ENCODE assay signal across 1 cellular context in the genomic region with DNA sequence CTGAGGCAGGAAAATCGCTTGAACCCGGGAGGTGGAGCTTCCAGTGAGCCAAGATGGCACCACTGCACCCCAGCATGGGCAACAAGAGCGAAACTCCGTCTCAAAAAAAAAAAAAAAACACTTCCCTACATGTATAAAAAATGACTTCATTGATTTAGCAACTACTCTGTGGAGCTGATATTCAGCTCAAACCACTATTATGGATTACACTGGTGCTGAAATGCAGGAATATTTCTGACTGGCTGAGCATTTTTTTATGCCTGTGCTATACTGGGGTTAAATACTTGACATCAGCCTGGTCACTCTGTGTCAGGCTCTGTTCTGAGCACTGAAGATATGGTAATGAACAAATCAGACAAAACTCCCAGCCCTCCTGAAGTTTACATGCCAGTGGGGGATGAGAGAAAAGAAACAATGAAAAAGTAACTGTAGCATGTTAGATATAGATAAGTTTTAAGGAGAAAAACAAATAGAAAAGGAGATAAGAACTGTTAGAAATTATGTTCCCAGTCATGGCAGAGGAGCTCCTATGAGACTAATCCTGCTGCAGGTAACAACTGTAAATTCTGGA.
TF ChIP-seq lines count a peak whose summit lies in the region.

No MANE protein-coding gene starts in this region.

TF ChIP-seq in GM23338, 12 proteins besides CTCF, POLR2A, EP300 and RAD21 (continued from another document):
- TF ChIP-seq, protein P1, sequence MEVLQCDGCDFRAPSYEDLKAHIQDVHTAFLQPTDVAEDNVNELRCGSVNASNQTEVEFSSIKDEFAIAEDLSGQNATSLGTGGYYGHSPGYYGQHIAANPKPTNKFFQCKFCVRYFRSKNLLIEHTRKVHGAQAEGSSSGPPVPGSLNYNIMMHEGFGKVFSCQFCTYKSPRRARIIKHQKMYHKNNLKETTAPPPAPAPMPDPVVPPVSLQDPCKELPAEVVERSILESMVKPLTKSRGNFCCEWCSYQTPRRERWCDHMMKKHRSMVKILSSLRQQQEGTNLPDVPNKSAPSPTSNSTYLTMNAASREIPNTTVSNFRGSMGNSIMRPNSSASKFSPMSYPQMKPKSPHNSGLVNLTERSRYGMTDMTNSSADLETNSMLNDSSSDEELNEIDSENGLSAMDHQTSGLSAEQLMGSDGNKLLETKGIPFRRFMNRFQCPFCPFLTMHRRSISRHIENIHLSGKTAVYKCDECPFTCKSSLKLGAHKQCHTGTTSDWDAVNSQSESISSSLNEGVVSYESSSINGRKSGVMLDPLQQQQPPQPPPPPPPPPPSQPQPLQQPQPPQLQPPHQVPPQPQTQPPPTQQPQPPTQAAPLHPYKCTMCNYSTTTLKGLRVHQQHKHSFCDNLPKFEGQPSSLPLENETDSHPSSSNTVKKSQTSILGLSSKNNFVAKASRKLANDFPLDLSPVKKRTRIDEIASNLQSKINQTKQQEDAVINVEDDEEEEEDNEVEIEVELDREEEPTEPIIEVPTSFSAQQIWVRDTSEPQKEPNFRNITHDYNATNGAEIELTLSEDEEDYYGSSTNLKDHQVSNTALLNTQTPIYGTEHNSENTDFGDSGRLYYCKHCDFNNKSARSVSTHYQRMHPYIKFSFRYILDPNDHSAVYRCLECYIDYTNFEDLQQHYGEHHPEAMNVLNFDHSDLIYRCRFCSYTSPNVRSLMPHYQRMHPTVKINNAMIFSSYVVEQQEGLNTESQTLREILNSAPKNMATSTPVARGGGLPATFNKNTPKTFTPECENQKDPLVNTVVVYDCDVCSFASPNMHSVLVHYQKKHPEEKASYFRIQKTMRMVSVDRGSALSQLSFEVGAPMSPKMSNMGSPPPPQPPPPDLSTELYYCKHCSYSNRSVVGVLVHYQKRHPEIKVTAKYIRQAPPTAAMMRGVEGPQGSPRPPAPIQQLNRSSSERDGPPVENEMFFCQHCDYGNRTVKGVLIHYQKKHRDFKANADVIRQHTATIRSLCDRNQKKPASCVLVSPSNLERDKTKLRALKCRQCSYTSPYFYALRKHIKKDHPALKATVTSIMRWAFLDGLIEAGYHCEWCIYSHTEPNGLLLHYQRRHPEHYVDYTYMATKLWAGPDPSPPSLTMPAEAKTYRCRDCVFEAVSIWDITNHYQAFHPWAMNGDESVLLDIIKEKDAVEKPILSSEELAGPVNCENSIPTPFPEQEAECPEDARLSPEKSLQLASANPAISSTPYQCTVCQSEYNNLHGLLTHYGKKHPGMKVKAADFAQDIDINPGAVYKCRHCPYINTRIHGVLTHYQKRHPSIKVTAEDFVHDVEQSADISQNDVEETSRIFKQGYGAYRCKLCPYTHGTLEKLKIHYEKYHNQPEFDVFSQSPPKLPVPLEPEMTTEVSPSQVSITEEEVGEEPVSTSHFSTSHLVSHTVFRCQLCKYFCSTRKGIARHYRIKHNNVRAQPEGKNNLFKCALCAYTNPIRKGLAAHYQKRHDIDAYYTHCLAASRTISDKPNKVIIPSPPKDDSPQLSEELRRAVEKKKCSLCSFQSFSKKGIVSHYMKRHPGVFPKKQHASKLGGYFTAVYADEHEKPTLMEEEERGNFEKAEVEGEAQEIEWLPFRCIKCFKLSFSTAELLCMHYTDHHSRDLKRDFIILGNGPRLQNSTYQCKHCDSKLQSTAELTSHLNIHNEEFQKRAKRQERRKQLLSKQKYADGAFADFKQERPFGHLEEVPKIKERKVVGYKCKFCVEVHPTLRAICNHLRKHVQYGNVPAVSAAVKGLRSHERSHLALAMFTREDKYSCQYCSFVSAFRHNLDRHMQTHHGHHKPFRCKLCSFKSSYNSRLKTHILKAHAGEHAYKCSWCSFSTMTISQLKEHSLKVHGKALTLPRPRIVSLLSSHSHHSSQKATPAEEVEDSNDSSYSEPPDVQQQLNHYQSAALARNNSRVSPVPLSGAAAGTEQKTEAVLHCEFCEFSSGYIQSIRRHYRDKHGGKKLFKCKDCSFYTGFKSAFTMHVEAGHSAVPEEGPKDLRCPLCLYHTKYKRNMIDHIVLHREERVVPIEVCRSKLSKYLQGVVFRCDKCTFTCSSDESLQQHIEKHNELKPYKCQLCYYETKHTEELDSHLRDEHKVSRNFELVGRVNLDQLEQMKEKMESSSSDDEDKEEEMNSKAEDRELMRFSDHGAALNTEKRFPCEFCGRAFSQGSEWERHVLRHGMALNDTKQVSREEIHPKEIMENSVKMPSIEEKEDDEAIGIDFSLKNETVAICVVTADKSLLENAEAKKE (CRISPR knock-in tag; IDR thresholded peaks at IDR 0.05), result no peak
- TF ChIP-seq, protein P2, sequence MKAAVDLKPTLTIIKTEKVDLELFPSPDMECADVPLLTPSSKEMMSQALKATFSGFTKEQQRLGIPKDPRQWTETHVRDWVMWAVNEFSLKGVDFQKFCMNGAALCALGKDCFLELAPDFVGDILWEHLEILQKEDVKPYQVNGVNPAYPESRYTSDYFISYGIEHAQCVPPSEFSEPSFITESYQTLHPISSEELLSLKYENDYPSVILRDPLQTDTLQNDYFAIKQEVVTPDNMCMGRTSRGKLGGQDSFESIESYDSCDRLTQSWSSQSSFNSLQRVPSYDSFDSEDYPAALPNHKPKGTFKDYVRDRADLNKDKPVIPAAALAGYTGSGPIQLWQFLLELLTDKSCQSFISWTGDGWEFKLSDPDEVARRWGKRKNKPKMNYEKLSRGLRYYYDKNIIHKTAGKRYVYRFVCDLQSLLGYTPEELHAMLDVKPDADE (IDR thresholded peaks at IDR 0.05), result no peak
- TF ChIP-seq NANOG (IDR thresholded peaks at IDR 0.05; ENCODE audit: borderline replicate concordance) (no peak), ZNF114 (CRISPR knock-in tag; IDR thresholded peaks at IDR 0.05) (no peak)
TF ChIP-seq in GM23338: peak in this region for 0.
